Comparison of ENCODE assay signal across 9 cellular contexts in the genomic region with DNA sequence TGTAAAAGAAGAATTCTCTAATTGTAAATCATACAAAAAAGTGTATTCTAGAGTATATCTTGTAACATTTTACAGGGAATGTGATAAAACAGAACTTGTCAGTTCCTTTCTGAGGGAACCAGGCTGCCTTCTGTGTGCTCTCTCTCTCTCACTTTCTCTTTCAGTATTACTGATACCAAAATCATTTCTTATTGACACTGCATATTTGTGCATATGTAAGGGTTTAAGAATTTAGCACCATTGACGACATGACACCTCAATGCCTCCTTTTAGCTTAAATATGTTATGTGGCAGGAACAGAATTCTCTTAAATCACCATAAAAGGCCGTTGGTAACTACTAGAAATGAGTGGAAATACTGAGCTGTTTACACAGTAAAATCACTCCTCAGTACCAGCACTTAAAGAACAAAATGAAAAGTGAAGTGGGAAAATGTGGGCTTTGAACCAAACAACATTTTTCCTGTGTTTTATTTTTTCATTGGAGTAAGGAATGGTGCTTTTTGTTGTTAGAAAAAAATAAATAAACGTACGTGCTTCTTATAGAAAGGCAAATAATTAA.
DNase-seq lines count a peak whose midpoint lies in the region; ATAC-seq and TF ChIP-seq lines count a peak whose summit lies in the region.
"Had no signal": no experiment of that assay in that cellular context is flagged by ENCODE, and none has a peak within 500 bp of the region (broad histone marks: within the 10 kb centered on the region; RNA-seq: fewer than 3 reads in every experiment).

No MANE protein-coding gene starts in this region.

- H3K36me3 ChIP-seq in osteoblast (ENCODE audit: insufficient read depth, low read length), result no peaks in the 10 kb centered on the region
- H3K36me3 ChIP-seq in Karpas-422 (ENCODE audit: insufficient read depth, low read length), result no peaks in the 10 kb centered on the region
- H3K36me3 ChIP-seq: cardiac muscle cell had no signal

- TF ChIP-seq CTCF in osteoblast (IDR thresholded peaks at IDR 0.05; ENCODE audit: extremely low read depth, low read depth, low read length) (no peak), glutamatergic neuron (IDR thresholded peaks at IDR 0.05; ENCODE audit: partially characterized antibody, unreplicated experiment) (no peak), progenitor cell of endocrine pancreas (IDR thresholded peaks at IDR 0.05; ENCODE audit: unreplicated experiment) (no peak)

- H4K20me1 ChIP-seq in osteoblast (ENCODE audit: insufficient read depth, low read length), result no peaks in the 10 kb centered on the region
- H4K20me1 ChIP-seq in Karpas-422 (ENCODE audit: insufficient read depth, low read depth, low read length), result no peaks in the 10 kb centered on the region

- no peak overlapping the region for H3K4me3 Mint-ChIP-seq in glutamatergic neuron (ENCODE audit: unreplicated experiment)
- H3K4me3 Mint-ChIP-seq in progenitor cell of endocrine pancreas (ENCODE audit: low read depth), result no peak overlapping the region

- H3K27ac ChIP-seq in osteoblast (ENCODE audit: low read depth, low read length) (no peak overlapping the region), Karpas-422 (ENCODE audit: low read length) (no peak overlapping the region)
- H3K27ac ChIP-seq: cardiac muscle cell had no signal

- H3K4me2 ChIP-seq in osteoblast (ENCODE audit: insufficient read depth, low read length), result peak overlapping the region; percentile 80
- H3K4me2 ChIP-seq in Karpas-422 (ENCODE audit: low read depth, low read length, poor library complexity, severe bottlenecking), result no peak overlapping the region

- no peaks in the 10 kb centered on the region for H3K9me2 ChIP-seq in Karpas-422 (replicated peaks; ENCODE audit: insufficient read depth, low read length)

- peak; percentile 35 for DNase-seq in NCI-H345 (lab: John Stamatoyannopoulos, UW)
- no peak for DNase-seq in NCI-H345 treated with DMSO at 0.1 percent for 48 hours (lab: John Stamatoyannopoulos, UW; ENCODE audit: unreplicated experiment)
- peak; percentile 52 for DNase-seq in NCI-H460 (ENCODE audit: extremely low read depth, low read depth)
- no peak for DNase-seq in osteoblast (ENCODE audit: insufficient read length, low spot score, missing footprints)
- DNase-seq in glutamatergic neuron, result no peak
- DNase-seq in Karpas-422, result no peak
- no peak for DNase-seq in progenitor cell of endocrine pancreas (ENCODE audit: low spot score, unreplicated experiment)

- H3K27me3 ChIP-seq in osteoblast (ENCODE audit: insufficient read depth, low read length), result no peaks in the 10 kb centered on the region
- H3K27me3 ChIP-seq in Karpas-422 (ENCODE audit: low read length), result no peaks in the 10 kb centered on the region
- H3K27me3 ChIP-seq: cardiac muscle cell had no signal

- H3K27ac Mint-ChIP-seq in glutamatergic neuron (ENCODE audit: unreplicated experiment) (no peak overlapping the region), progenitor cell of endocrine pancreas (no peak overlapping the region)

- H3K4me3 ChIP-seq in osteoblast (ENCODE audit: insufficient read depth, low read length) (peak overlapping the region; percentile 62), Karpas-422 (ENCODE audit: low read length) (no peak overlapping the region)
- H3K4me3 ChIP-seq: cardiac muscle cell had no signal

- no peaks in the 10 kb centered on the region for H3K27me3 Mint-ChIP-seq in glutamatergic neuron (ENCODE audit: unreplicated experiment)
- H3K27me3 Mint-ChIP-seq in progenitor cell of endocrine pancreas, result no peaks in the 10 kb centered on the region

- H3K79me2 ChIP-seq in osteoblast (ENCODE audit: insufficient read depth, low read length) (no peaks in the 10 kb centered on the region), Karpas-422 (ENCODE audit: low read length) (no peaks in the 10 kb centered on the region)

- peaks cover 12% of the 10 kb centered on the region for H3K4me1 ChIP-seq in osteoblast (ENCODE audit: insufficient read depth, low read length)
- H3K4me1 ChIP-seq in Karpas-422 (ENCODE audit: low read length), result no peaks in the 10 kb centered on the region

- no peak overlapping the region for H3K9ac ChIP-seq in Karpas-422 (ENCODE audit: low read length)

- H3K9me3 Mint-ChIP-seq in glutamatergic neuron (ENCODE audit: unreplicated experiment) (no peaks in the 10 kb centered on the region), progenitor cell of endocrine pancreas (ENCODE audit: low read depth) (no peaks in the 10 kb centered on the region)

- no peaks in the 10 kb centered on the region for H3K36me3 Mint-ChIP-seq in glutamatergic neuron (ENCODE audit: unreplicated experiment)
- H3K36me3 Mint-ChIP-seq in progenitor cell of endocrine pancreas (ENCODE audit: insufficient read depth), result no peaks in the 10 kb centered on the region

- H3K4me1 Mint-ChIP-seq in glutamatergic neuron (ENCODE audit: low read depth, unreplicated experiment), result peaks cover 6% of the 10 kb centered on the region
- peaks cover 4% of the 10 kb centered on the region for H3K4me1 Mint-ChIP-seq in progenitor cell of endocrine pancreas (ENCODE audit: low read depth)

- H3K9me3 ChIP-seq in osteoblast (ENCODE audit: low read depth, low read length), result no peaks in the 10 kb centered on the region
- H3K9me3 ChIP-seq in Karpas-422 (ENCODE audit: low read length), result no peaks in the 10 kb centered on the region

- H2AFZ ChIP-seq in osteoblast (ENCODE audit: low read length) (peak overlapping the region; percentile 90), Karpas-422 (ENCODE audit: low read length) (no peak overlapping the region)

- peak; percentile 85 for ATAC-seq in HG02759 (IDR thresholded peaks at IDR 0.05; ENCODE audit: unreplicated experiment)

Comparison
In these comparisons a context has a peak if more than half of its experiments do, and no peak if none do; other contexts are left out.
1. DNase-seq: peak in NCI-H345 (single experiment) and NCI-H460 (single experiment); none in NCI-H345 treated with DMSO at 0.1 percent for 48 hours (single experiment), osteoblast (single experiment), glutamatergic neuron (single experiment), Karpas-422 (single experiment) and progenitor cell of endocrine pancreas (single experiment).